8 cellular contexts compared by ENCODE assay signal in the genomic region with DNA sequence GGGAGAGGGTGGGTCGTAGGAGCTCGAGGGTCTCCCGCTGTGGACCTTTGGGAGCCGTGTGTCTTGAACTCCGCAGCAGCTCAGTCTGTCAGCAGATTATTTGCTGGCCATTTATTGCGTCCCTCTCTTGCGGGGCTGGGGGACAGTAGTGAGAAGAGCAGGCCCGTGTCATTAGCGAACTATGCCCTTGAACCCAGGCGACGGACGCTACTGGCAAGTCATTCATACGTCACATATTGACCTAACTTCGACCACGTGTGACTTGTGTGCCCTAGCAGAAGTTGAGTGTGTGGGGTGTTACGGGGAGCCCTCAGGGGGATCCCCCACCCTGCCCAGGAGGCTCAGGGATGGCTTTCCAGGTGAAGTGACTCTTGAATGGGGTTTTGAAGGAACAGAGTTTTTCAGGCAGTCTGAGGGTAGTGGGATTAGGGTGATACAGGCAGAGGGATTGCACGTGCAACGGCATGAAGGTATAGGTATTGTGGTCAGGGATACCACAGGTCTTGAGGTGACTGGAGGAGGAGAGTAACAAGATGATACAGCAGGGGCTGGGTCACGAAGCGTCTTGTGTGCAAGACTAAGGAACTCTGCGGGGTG. TPM values are rescaled to one million over a fixed set of nuclear protein-coding genes. Genes with fewer than 3 reads are reported as not detected.
DNase-seq lines count a peak whose midpoint lies in the region; ATAC-seq, FAIRE-seq and TF ChIP-seq lines count a peak whose summit lies in the region.

No MANE protein-coding gene starts in this region.

- FAIRE-seq in GM12892 (lab: Jason Lieb, UNC): peak; percentile 80
- FAIRE-seq in keratinocyte (lab: Jason Lieb, UNC): peak; percentile 13

- H3K4me3 ChIP-seq in MM.1S (ENCODE audit: low read length): peak overlapping the region; percentile 90
- H3K4me3 ChIP-seq in keratinocyte (ENCODE audit: control insufficient read depth in 2 of 3, extremely low read depth in 1 of 3, insufficient read depth in 2 of 3, low read depth in 1 of 3, low read length in 3 of 3): peak overlapping the region; percentile 64 to 76 (median 72)

- peaks cover 51% of the 10 kb centered on the region for H3K4me1 Mint-ChIP-seq in activated naive CD4-positive, alpha-beta T cell treated with anti-CD3 and anti-CD28 coated beads, Interleukin-2, amount 10 ng/mL, durations not matched to agents 7 days and 5 days
- peaks cover 35% of the 10 kb centered on the region for H3K4me1 Mint-ChIP-seq in stimulated activated effector memory CD8-positive, alpha-beta T cell treated with anti-CD3 and anti-CD28 coated beads, Interleukin-12 subunit alpha, Interleukin-12 subunit beta, amount 100 ng/mL, for 72 hours

- H3K36me3 ChIP-seq in MM.1S (replicated peaks; ENCODE audit: insufficient read depth, low read length) (0 out of 2 replicates have a peak, but pooled peaks cover 3% of the 10 kb centered on the region), keratinocyte (ENCODE audit: control insufficient read depth in 2 of 2, extremely low read depth in 1 of 2, insufficient read depth in 2 of 2, low read length in 2 of 2) (peaks cover 2 to 11% of the 10 kb centered on the region in 2 experiments)

- H3K9ac ChIP-seq in MM.1S (ENCODE audit: low read length) (peak overlapping the region; percentile 92), keratinocyte (ENCODE audit: control insufficient read depth, extremely low read depth, insufficient read depth, low read length) (peak overlapping the region; percentile 95)

- peak; percentile 77 for ATAC-seq in stimulated activated effector memory CD8-positive, alpha-beta T cell treated with anti-CD3 and anti-CD28 coated beads, Interleukin-12 subunit alpha, Interleukin-12 subunit beta, amount 100 ng/mL, for 72 hours
- ATAC-seq in HG03280 (IDR thresholded peaks at IDR 0.05; ENCODE audit: unreplicated experiment): no peak

- peaks cover 28% of the 10 kb centered on the region for H3K36me3 Mint-ChIP-seq in activated naive CD4-positive, alpha-beta T cell treated with anti-CD3 and anti-CD28 coated beads, Interleukin-2, amount 10 ng/mL, durations not matched to agents 7 days and 5 days
- peaks cover 75% of the 10 kb centered on the region for H3K36me3 Mint-ChIP-seq in stimulated activated effector memory CD8-positive, alpha-beta T cell treated with anti-CD3 and anti-CD28 coated beads, Interleukin-12 subunit alpha, Interleukin-12 subunit beta, amount 100 ng/mL, for 72 hours

- dilution Hi-C loops in keratinocyte (cut with MboI; ENCODE audit: extremely low pct_ligation_motif_present, low sequenced_read_pairs): no loop called here

- H3K4me3 Mint-ChIP-seq in activated naive CD4-positive, alpha-beta T cell treated with anti-CD3 and anti-CD28 coated beads, Interleukin-2, amount 10 ng/mL, durations not matched to agents 7 days and 5 days: peak overlapping the region; percentile 77
- peak overlapping the region; percentile 79 for H3K4me3 Mint-ChIP-seq in stimulated activated effector memory CD8-positive, alpha-beta T cell treated with anti-CD3 and anti-CD28 coated beads, Interleukin-12 subunit alpha, Interleukin-12 subunit beta, amount 100 ng/mL, for 72 hours

- peaks cover 10% of the 10 kb centered on the region for H3K4me1 ChIP-seq in MM.1S (ENCODE audit: low read length)
- H3K4me1 ChIP-seq in keratinocyte (ENCODE audit: control insufficient read depth, extremely low read depth, insufficient read depth, low read length): peaks cover 18% of the 10 kb centered on the region

- no peaks in the 10 kb centered on the region for H3K9me2 ChIP-seq in MM.1S (replicated peaks; ENCODE audit: insufficient read depth, low read length)

- no peaks in the 10 kb centered on the region for H3K9me1 ChIP-seq in keratinocyte (ENCODE audit: control insufficient read depth, extremely low read depth, insufficient read depth, low read length)

- H3K27me3 ChIP-seq in MM.1S (replicated peaks; ENCODE audit: insufficient read depth, low read length): no peaks in the 10 kb centered on the region
- no peaks in the 10 kb centered on the region for H3K27me3 ChIP-seq in keratinocyte (ENCODE audit: control insufficient read depth, extremely low read depth, insufficient read depth, low read length)

- 0 out of 2 replicates have a peak, but pooled peaks cover 2% of the 10 kb centered on the region for H4K20me1 ChIP-seq in MM.1S (ENCODE audit: insufficient read depth, low read length)
- H4K20me1 ChIP-seq in keratinocyte (ENCODE audit: control insufficient read depth, extremely low read depth, insufficient read depth, low read length): no peaks in the 10 kb centered on the region

- H3F3A ChIP-seq in MM.1S (ENCODE audit: insufficient read depth, low read length): peaks cover 30% of the 10 kb centered on the region

- H3K79me2 ChIP-seq in MM.1S (ENCODE audit: low read length) (peaks cover 53% of the 10 kb centered on the region), keratinocyte (ENCODE audit: control insufficient read depth, insufficient read depth, low read length) (peaks cover 47% of the 10 kb centered on the region)

- H3K9me3 Mint-ChIP-seq in activated naive CD4-positive, alpha-beta T cell treated with anti-CD3 and anti-CD28 coated beads, Interleukin-2, amount 10 ng/mL, durations not matched to agents 7 days and 5 days: no peaks in the 10 kb centered on the region
- H3K9me3 Mint-ChIP-seq in stimulated activated effector memory CD8-positive, alpha-beta T cell treated with anti-CD3 and anti-CD28 coated beads, Interleukin-12 subunit alpha, Interleukin-12 subunit beta, amount 100 ng/mL, for 72 hours: no peaks in the 10 kb centered on the region

- TF ChIP-seq CTCF in 22Rv1 (IDR thresholded peaks at IDR 0.05): no peak
- TF ChIP-seq CTCF in MM.1S (IDR thresholded peaks at IDR 0.05; ENCODE audit: low read length): no peak
- TF ChIP-seq CTCF in keratinocyte (optimal IDR thresholded peaks at IDR 0.05 in 1 of 3, IDR thresholded peaks at IDR 0.05 in 1 of 3, conservative IDR thresholded peaks at IDR 0.05 in 1 of 3; ENCODE audit: extremely low read depth in 1 of 3, insufficient read depth in 2 of 3, low read length in 3 of 3): no peak

- CTCF ChIA-PET in activated naive CD4-positive, alpha-beta T cell treated with anti-CD3 and anti-CD28 coated beads, Interleukin-2, amount 10 ng/mL, durations not matched to agents 7 days and 5 days (lab: Charles Lee): interaction anchor here (0.7 to 2.0 kb wide), 10 partner anchors 9 to 363 kb away, joined by 3 to 5 read pairs (median 3); partner anchors contain the start of gene YTHDF2

- no peak for DNase-seq in GM12892 (ENCODE audit: insufficient read length)
- peak; percentile 59 for DNase-seq in MM.1S
- DNase-seq in activated naive CD4-positive, alpha-beta T cell treated with anti-CD3 and anti-CD28 coated beads, Interleukin-2, amount 10 ng/mL, durations not matched to agents 7 days and 5 days: peak; percentile 54
- DNase-seq in keratinocyte (ENCODE audit: low read depth, low spot score): no peak
- peak; percentile 38 to 85 for DNase-seq in stimulated activated effector memory CD8-positive, alpha-beta T cell treated with anti-CD3 and anti-CD28 coated beads, Interleukin-12 subunit alpha, Interleukin-12 subunit beta, amount 100 ng/mL, for 72 hours (ENCODE audit: low spot score in 2 of 2)
- no peak for DNase-seq in superior temporal gyrus (ENCODE audit: extremely low spot score)

- no peak for TF ChIP-seq POLR2A in GM12892 (IDR thresholded peaks at IDR 0.05; ENCODE audit: low read depth, low read length)

- no peaks in the 10 kb centered on the region for H3K27me3 Mint-ChIP-seq in activated naive CD4-positive, alpha-beta T cell treated with anti-CD3 and anti-CD28 coated beads, Interleukin-2, amount 10 ng/mL, durations not matched to agents 7 days and 5 days

- H3K9me3 ChIP-seq in MM.1S (replicated peaks; ENCODE audit: insufficient read depth, low read length) (no peaks in the 10 kb centered on the region), keratinocyte (ENCODE audit: control insufficient read depth, low read depth, low read length) (no peaks in the 10 kb centered on the region)

- H3K4me2 ChIP-seq in MM.1S (ENCODE audit: low read depth, low read length) (peak overlapping the region; percentile 88), keratinocyte (ENCODE audit: control insufficient read depth, extremely low read depth, insufficient read depth, low read depth, low read length) (peak overlapping the region; percentile 89)

- H2AFZ ChIP-seq in MM.1S (ENCODE audit: low read length) (peak overlapping the region; percentile 43), keratinocyte (ENCODE audit: control insufficient read depth, low read length) (peak overlapping the region; percentile 44)

- H3K27ac ChIP-seq in 22Rv1: peak overlapping the region; percentile 95
- H3K27ac ChIP-seq in MM.1S (ENCODE audit: low read length): peak overlapping the region; percentile 79
- H3K27ac ChIP-seq in keratinocyte (ENCODE audit: control insufficient read depth, insufficient read depth, low read length): peak overlapping the region; percentile 88

- peak overlapping the region; percentile 87 for H3K27ac Mint-ChIP-seq in activated naive CD4-positive, alpha-beta T cell treated with anti-CD3 and anti-CD28 coated beads, Interleukin-2, amount 10 ng/mL, durations not matched to agents 7 days and 5 days
- peak overlapping the region; percentile 89 for H3K27ac Mint-ChIP-seq in stimulated activated effector memory CD8-positive, alpha-beta T cell treated with anti-CD3 and anti-CD28 coated beads, Interleukin-12 subunit alpha, Interleukin-12 subunit beta, amount 100 ng/mL, for 72 hours

RNA-seq across cellular contexts. Expression of gene RCC1, which starts 13.0 kb away (rescaled TPM):
- polyA plus RNA-seq in GM12892 (2012; ENCODE audit: missing spikeins): 42.7 TPM
- 23.8 to 45.8 TPM (median 38.6 TPM) in 3 replicates for polyA plus RNA-seq in keratinocyte
- 30.4 TPM for polyA plus RNA-seq in keratinocyte (2011; ENCODE audit: low read depth)
- polyA plus RNA-seq in keratinocyte (2011; cell fraction: cytosol; rRNA removed): 23.9 and 27.2 TPM in 2 replicates
- polyA plus RNA-seq in keratinocyte (2011; cell fraction: nucleus; rRNA removed): 28.8 and 29.7 TPM in 2 replicates
- 45.0 and 52.8 TPM in 2 replicates for polyA plus RNA-seq in keratinocyte (2012; ENCODE audit: low replicate concordance)
- 25.6 to 61.5 TPM (median 53.6 TPM) in 3 replicates for polyA minus RNA-seq in keratinocyte
- 31.5 TPM for polyA minus RNA-seq in keratinocyte (2011; cell fraction: cytosol; rRNA and poly(A)+ RNA removed)
- polyA minus RNA-seq in keratinocyte (2011; cell fraction: nucleus; rRNA and poly(A)+ RNA removed): 16.9 and 20.2 TPM in 2 replicates

RNA-seq across cellular contexts. Expression of gene TRNAU1AP, which starts 34.0 kb away (rescaled TPM):
- polyA plus RNA-seq in GM12892 (2012; ENCODE audit: missing spikeins): 38.6 TPM
- 28.9 to 43.5 TPM (median 40.4 TPM) in 3 replicates for polyA plus RNA-seq in keratinocyte
- 20.9 TPM for polyA plus RNA-seq in keratinocyte (2011; ENCODE audit: low read depth)
- 23.1 and 27.7 TPM in 2 replicates for polyA plus RNA-seq in keratinocyte (2011; cell fraction: cytosol; rRNA removed)
- 33.8 and 34.5 TPM in 2 replicates for polyA plus RNA-seq in keratinocyte (2011; cell fraction: nucleus; rRNA removed)
- polyA plus RNA-seq in keratinocyte (2012; ENCODE audit: low replicate concordance): 25.7 and 31.9 TPM in 2 replicates
- 10.1 to 19.9 TPM (median 11.8 TPM) in 3 replicates for polyA minus RNA-seq in keratinocyte
- 5.6 TPM for polyA minus RNA-seq in keratinocyte (2011; cell fraction: cytosol; rRNA and poly(A)+ RNA removed)
- polyA minus RNA-seq in keratinocyte (2011; cell fraction: nucleus; rRNA and poly(A)+ RNA removed): 8.3 and 10.3 TPM in 2 replicates

Comparison
In these comparisons a context has a peak if more than half of its experiments do, and no peak if none do; other contexts are left out.
1. DNase-seq: peak in MM.1S (single experiment), activated naive CD4-positive, alpha-beta T cell treated with anti-CD3 and anti-CD28 coated beads, Interleukin-2, amount 10 ng/mL, durations not matched to agents 7 days and 5 days (single experiment) and stimulated activated effector memory CD8-positive, alpha-beta T cell treated with anti-CD3 and anti-CD28 coated beads, Interleukin-12 subunit alpha, Interleukin-12 subunit beta, amount 100 ng/mL, for 72 hours (2 of 2); none in GM12892 (single experiment), keratinocyte (single experiment) and superior temporal gyrus (single experiment).
2. Peak in every context shown above with its lines, with median percentiles within 50 percentile points of each other: H3K27ac ChIP-seq.